ENCODE assay signal across 1 cellular context in genomic region chr1:185044981-185045792, GRCh38.
TF ChIP-seq lines count a peak whose summit lies in the region.

RNF2 (plus strand) TSS chr1:185045558; CDS start chr1:185087554, 41,996 bp downstream.

TF ChIP-seq in WTC11, 78 proteins besides CTCF, POLR2A, EP300 and RAD21 (continued from another document):
- TF ChIP-seq AFF4 (CRISPR knock-in tag; IDR thresholded peaks at IDR 0.05; ENCODE audit: borderline replicate concordance), result peak; percentile 61; the same call in 1 of the 2 replicates
- TF ChIP-seq OVOL2 (CRISPR knock-in tag; IDR thresholded peaks at IDR 0.05; ENCODE audit: borderline replicate concordance), result no peak
- TF ChIP-seq E2F4 (CRISPR knock-in tag; IDR thresholded peaks at IDR 0.05; ENCODE audit: borderline replicate concordance, low read depth), result no peak
- peak; percentile 53; the same call in 1 of the 2 replicates for TF ChIP-seq ARID4B (CRISPR knock-in tag; IDR thresholded peaks at IDR 0.05; ENCODE audit: borderline replicate concordance)
- 0 out of 2 replicates have a peak, but pooled peaks have one; percentile 30 for TF ChIP-seq ZNF263 (CRISPR knock-in tag; IDR thresholded peaks at IDR 0.05; ENCODE audit: low read depth)
- peak; percentile 92 for TF ChIP-seq FOXP4 (CRISPR knock-in tag; IDR thresholded peaks at IDR 0.05)
- TF ChIP-seq CREM (CRISPR knock-in tag; IDR thresholded peaks at IDR 0.05), result peak; percentile 71; the same call in 1 of the 2 replicates
- TF ChIP-seq ZNF416 (CRISPR knock-in tag; IDR thresholded peaks at IDR 0.05), result no peak
- TF ChIP-seq AR (CRISPR knock-in tag; IDR thresholded peaks at IDR 0.05), result no peak
- TF ChIP-seq NR1H2 (CRISPR knock-in tag; IDR thresholded peaks at IDR 0.05), result no peak
- peak; percentile 77; the same call in 1 of the 2 replicates for TF ChIP-seq CREB1 (CRISPR knock-in tag; IDR thresholded peaks at IDR 0.05)
